1 cellular context compared by ENCODE assay signal in the genomic region with DNA sequence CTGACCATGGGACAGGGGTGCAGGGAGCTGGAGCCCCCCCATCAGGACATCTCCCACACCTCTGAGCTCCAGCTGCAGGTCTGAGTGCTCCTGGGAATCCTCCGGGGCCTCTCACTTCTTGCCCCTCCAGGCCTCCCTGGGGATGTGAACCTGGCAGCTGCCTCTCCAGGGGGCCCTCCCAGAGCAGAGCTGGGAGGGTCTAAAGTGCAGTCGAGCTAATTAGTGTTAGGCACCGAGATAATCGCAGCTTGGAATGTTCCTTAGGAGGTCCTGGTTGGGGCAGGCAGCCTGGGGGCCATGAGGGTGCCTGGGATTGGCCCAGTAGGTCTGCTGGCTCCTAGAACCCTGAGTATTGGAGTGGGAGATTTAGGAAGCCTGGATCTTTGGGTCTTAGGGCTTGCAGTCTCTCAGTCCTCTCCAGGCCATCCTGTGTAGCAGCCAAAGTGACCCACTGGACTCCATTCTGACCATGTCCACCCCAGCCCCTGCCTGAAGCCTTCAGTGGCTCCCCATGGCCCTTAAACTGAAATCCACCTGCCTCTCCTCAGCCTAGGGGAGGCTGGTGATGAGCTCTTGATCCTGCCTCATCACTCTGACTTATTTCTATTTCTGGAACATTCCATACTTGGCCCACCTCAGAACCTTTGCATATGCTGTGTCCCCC.
TF ChIP-seq lines count a peak whose summit lies in the region.

No MANE protein-coding gene starts in this region.

TF ChIP-seq in HepG2, 621 proteins besides CTCF, POLR2A, EP300 and RAD21 (continued from another document and continues in another):
- TF ChIP-seq, protein P1, sequence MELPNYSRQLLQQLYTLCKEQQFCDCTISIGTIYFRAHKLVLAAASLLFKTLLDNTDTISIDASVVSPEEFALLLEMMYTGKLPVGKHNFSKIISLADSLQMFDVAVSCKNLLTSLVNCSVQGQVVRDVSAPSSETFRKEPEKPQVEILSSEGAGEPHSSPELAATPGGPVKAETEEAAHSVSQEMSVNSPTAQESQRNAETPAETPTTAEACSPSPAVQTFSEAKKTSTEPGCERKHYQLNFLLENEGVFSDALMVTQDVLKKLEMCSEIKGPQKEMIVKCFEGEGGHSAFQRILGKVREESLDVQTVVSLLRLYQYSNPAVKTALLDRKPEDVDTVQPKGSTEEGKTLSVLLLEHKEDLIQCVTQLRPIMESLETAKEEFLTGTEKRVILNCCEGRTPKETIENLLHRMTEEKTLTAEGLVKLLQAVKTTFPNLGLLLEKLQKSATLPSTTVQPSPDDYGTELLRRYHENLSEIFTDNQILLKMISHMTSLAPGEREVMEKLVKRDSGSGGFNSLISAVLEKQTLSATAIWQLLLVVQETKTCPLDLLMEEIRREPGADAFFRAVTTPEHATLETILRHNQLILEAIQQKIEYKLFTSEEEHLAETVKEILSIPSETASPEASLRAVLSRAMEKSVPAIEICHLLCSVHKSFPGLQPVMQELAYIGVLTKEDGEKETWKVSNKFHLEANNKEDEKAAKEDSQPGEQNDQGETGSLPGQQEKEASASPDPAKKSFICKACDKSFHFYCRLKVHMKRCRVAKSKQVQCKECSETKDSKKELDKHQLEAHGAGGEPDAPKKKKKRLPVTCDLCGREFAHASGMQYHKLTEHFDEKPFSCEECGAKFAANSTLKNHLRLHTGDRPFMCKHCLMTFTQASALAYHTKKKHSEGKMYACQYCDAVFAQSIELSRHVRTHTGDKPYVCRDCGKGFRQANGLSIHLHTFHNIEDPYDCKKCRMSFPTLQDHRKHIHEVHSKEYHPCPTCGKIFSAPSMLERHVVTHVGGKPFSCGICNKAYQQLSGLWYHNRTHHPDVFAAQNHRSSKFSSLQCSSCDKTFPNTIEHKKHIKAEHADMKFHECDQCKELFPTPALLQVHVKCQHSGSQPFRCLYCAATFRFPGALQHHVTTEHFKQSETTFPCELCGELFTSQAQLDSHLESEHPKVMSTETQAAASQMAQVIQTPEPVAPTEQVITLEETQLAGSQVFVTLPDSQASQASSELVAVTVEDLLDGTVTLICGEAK (IDR thresholded peaks at IDR 0.05) = no peak
- TF ChIP-seq, protein P1 (CRISPR knock-in tag; IDR thresholded peaks at IDR 0.05) = peak; percentile 56; the same call in 1 of the 2 replicates
- TF ChIP-seq HIVEP1 (CRISPR knock-in tag; IDR thresholded peaks at IDR 0.05) (peak; percentile 22; the same call in 1 of the 2 replicates), ZNF629 (CRISPR knock-in tag; conservative IDR thresholded peaks at IDR 0.05) (0 out of 2 replicates have a peak, but pooled peaks have one; percentile 15), ZNF850 (CRISPR knock-in tag; conservative IDR thresholded peaks at IDR 0.05) (no peak), ELF3 (CRISPR knock-in tag; IDR thresholded peaks at IDR 0.05) (0 out of 2 replicates have a peak, but pooled peaks have one; percentile 25), ZNF331 (CRISPR knock-in tag; IDR thresholded peaks at IDR 0.05) (no peak), ZNF788 (CRISPR knock-in tag; IDR thresholded peaks at IDR 0.05; ENCODE audit: borderline replicate concordance) (no peak), TARDBP (CRISPR knock-in tag; IDR thresholded peaks at IDR 0.05) (0 out of 2 replicates have a peak, but pooled peaks have one; percentile 33), KDM6A (CRISPR knock-in tag; IDR thresholded peaks at IDR 0.05; ENCODE audit: low read depth) (peak; percentile 80; the same call in 1 of the 2 replicates), FOXC1 (CRISPR knock-in tag; IDR thresholded peaks at IDR 0.05; ENCODE audit: borderline replicate concordance) (0 out of 2 replicates have a peak, but pooled peaks have one; percentile 18), ZNF350 (CRISPR knock-in tag; IDR thresholded peaks at IDR 0.05; ENCODE audit: borderline replicate concordance, low read depth) (0 out of 2 replicates have a peak, but pooled peaks have one; percentile 45), TBX2 (CRISPR knock-in tag; IDR thresholded peaks at IDR 0.05; ENCODE audit: borderline replicate concordance) (peak; percentile 60; the same call in 1 of the 2 replicates), BCL6 (CRISPR knock-in tag; IDR thresholded peaks at IDR 0.05) (peak; percentile 38), ZNF335 (CRISPR knock-in tag; IDR thresholded peaks at IDR 0.05) (0 out of 2 replicates have a peak, but pooled peaks have one; percentile 46), TEAD3 (CRISPR knock-in tag; optimal IDR thresholded peaks at IDR 0.05; ENCODE audit: borderline replicate concordance) (peak; percentile 93), TBX3 (IDR thresholded peaks at IDR 0.05; ENCODE audit: borderline replicate concordance) (no peak), NCOA2 (CRISPR knock-in tag; IDR thresholded peaks at IDR 0.05) (0 out of 2 replicates have a peak, but pooled peaks have one; percentile 34), CBX5 (CRISPR knock-in tag; IDR thresholded peaks at IDR 0.05; ENCODE audit: borderline replicate concordance) (peak; percentile 60; the same call in 1 of the 2 replicates), ZNF749 (CRISPR knock-in tag; IDR thresholded peaks at IDR 0.05; ENCODE audit: borderline replicate concordance) (no peak), SP1 (IDR thresholded peaks at IDR 0.05) (no peak), SP1 (CRISPR knock-in tag; IDR thresholded peaks at IDR 0.05) (0 out of 2 replicates have a peak, but pooled peaks have one; percentile 14), KMT2A (CRISPR knock-in tag; IDR thresholded peaks at IDR 0.05) (peak; percentile 20; the same call in 1 of the 2 replicates), SOX13 (IDR thresholded peaks at IDR 0.05) (no peak), SOX13 (CRISPR knock-in tag; conservative IDR thresholded peaks at IDR 0.05 in 1 of 2, IDR thresholded peaks at IDR 0.05 in 1 of 2) (peak in 1 of 2 experiments; percentile 46; a peak in 1 of 4 replicates), ETV5 (CRISPR knock-in tag; IDR thresholded peaks at IDR 0.05; ENCODE audit: borderline replicate concordance) (0 out of 2 replicates have a peak, but pooled peaks have one; percentile 29), RXRB (CRISPR knock-in tag; IDR thresholded peaks at IDR 0.05; ENCODE audit: borderline replicate concordance) (peak; percentile 43; the same call in 1 of the 2 replicates), ZNF205 (CRISPR knock-in tag; IDR thresholded peaks at IDR 0.05) (peak; percentile 77; the same call in 1 of the 2 replicates)
- TF ChIP-seq, protein P2, sequence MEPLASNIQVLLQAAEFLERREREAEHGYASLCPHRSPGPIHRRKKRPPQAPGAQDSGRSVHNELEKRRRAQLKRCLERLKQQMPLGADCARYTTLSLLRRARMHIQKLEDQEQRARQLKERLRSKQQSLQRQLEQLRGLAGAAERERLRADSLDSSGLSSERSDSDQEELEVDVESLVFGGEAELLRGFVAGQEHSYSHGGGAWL (CRISPR knock-in tag; IDR thresholded peaks at IDR 0.05) = 0 out of 2 replicates have a peak, but pooled peaks have one; percentile 3
- TF ChIP-seq, protein P3, sequence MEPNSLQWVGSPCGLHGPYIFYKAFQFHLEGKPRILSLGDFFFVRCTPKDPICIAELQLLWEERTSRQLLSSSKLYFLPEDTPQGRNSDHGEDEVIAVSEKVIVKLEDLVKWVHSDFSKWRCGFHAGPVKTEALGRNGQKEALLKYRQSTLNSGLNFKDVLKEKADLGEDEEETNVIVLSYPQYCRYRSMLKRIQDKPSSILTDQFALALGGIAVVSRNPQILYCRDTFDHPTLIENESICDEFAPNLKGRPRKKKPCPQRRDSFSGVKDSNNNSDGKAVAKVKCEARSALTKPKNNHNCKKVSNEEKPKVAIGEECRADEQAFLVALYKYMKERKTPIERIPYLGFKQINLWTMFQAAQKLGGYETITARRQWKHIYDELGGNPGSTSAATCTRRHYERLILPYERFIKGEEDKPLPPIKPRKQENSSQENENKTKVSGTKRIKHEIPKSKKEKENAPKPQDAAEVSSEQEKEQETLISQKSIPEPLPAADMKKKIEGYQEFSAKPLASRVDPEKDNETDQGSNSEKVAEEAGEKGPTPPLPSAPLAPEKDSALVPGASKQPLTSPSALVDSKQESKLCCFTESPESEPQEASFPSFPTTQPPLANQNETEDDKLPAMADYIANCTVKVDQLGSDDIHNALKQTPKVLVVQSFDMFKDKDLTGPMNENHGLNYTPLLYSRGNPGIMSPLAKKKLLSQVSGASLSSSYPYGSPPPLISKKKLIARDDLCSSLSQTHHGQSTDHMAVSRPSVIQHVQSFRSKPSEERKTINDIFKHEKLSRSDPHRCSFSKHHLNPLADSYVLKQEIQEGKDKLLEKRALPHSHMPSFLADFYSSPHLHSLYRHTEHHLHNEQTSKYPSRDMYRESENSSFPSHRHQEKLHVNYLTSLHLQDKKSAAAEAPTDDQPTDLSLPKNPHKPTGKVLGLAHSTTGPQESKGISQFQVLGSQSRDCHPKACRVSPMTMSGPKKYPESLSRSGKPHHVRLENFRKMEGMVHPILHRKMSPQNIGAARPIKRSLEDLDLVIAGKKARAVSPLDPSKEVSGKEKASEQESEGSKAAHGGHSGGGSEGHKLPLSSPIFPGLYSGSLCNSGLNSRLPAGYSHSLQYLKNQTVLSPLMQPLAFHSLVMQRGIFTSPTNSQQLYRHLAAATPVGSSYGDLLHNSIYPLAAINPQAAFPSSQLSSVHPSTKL (CRISPR knock-in tag; IDR thresholded peaks at IDR 0.05) = peak; percentile 54
- TF ChIP-seq, protein P4, sequence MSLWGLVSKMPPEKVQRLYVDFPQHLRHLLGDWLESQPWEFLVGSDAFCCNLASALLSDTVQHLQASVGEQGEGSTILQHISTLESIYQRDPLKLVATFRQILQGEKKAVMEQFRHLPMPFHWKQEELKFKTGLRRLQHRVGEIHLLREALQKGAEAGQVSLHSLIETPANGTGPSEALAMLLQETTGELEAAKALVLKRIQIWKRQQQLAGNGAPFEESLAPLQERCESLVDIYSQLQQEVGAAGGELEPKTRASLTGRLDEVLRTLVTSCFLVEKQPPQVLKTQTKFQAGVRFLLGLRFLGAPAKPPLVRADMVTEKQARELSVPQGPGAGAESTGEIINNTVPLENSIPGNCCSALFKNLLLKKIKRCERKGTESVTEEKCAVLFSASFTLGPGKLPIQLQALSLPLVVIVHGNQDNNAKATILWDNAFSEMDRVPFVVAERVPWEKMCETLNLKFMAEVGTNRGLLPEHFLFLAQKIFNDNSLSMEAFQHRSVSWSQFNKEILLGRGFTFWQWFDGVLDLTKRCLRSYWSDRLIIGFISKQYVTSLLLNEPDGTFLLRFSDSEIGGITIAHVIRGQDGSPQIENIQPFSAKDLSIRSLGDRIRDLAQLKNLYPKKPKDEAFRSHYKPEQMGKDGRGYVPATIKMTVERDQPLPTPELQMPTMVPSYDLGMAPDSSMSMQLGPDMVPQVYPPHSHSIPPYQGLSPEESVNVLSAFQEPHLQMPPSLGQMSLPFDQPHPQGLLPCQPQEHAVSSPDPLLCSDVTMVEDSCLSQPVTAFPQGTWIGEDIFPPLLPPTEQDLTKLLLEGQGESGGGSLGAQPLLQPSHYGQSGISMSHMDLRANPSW (CRISPR knock-in tag; IDR thresholded peaks at IDR 0.05; ENCODE audit: borderline replicate concordance) = no peak
- TF ChIP-seq, protein P5, sequence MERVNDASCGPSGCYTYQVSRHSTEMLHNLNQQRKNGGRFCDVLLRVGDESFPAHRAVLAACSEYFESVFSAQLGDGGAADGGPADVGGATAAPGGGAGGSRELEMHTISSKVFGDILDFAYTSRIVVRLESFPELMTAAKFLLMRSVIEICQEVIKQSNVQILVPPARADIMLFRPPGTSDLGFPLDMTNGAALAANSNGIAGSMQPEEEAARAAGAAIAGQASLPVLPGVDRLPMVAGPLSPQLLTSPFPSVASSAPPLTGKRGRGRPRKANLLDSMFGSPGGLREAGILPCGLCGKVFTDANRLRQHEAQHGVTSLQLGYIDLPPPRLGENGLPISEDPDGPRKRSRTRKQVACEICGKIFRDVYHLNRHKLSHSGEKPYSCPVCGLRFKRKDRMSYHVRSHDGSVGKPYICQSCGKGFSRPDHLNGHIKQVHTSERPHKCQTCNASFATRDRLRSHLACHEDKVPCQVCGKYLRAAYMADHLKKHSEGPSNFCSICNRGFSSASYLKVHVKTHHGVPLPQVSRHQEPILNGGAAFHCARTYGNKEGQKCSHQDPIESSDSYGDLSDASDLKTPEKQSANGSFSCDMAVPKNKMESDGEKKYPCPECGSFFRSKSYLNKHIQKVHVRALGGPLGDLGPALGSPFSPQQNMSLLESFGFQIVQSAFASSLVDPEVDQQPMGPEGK (CRISPR knock-in tag; IDR thresholded peaks at IDR 0.05) = peak; percentile 92
- TF ChIP-seq, protein P6, sequence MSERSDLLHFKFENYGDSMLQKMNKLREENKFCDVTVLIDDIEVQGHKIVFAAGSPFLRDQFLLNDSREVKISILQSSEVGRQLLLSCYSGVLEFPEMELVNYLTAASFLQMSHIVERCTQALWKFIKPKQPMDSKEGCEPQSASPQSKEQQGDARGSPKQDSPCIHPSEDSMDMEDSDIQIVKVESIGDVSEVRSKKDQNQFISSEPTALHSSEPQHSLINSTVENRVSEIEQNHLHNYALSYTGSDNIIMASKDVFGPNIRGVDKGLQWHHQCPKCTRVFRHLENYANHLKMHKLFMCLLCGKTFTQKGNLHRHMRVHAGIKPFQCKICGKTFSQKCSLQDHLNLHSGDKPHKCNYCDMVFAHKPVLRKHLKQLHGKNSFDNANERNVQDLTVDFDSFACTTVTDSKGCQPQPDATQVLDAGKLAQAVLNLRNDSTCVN (CRISPR knock-in tag; IDR thresholded peaks at IDR 0.05; ENCODE audit: borderline replicate concordance) = peak; percentile 61; the same call in 1 of the 2 replicates
